In the genomic region with DNA sequence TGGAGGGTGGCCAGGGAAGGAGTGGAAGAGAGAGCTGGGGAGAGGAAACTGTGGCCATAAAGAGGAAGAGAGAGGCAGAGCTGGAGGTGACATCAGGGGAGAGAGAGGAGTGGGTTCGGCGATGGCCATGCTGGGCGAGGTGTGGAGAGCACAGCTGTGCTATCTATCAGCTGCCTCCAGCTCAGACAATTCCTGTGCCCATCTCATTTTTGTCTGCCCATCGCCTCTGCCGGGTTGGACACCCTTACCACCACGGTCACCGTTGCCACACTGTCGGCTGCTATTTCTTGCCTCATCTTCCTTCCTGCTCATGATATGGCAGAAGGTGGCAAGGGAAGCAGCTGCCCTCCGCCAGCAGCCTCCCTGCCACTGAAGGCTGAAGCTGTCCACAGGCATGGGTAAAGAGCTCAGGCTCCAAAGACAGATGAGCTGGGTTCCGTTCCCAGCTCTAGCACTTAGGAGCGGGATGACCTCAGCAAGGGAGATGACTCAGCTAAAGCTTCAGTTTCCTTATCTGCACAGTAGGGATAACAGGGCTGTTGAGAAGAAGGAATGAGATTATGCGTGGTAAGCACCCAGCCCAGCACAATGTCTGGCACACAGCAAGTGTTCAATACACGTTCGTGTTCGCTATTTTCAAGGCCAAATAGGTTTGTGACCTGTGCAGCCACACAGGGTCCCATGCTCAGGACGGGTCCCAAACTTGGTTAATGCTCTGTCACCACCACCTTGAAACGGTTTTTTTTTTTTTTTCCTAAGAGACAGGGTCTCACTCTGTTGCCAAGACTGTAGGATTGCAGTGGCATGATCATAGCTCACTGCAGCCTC, we compare ENCODE assay signal across 8 cellular contexts. TPM values are rescaled to one million over a fixed set of nuclear protein-coding genes. Genes with fewer than 3 reads are reported as not detected.
DNase-seq lines count a peak whose midpoint lies in the region; ATAC-seq and TF ChIP-seq lines count a peak whose summit lies in the region.

No MANE protein-coding gene starts in this region.

- no peaks in the 10 kb centered on the region for H3K9me3 Mint-ChIP-seq in naive B cell

- in situ Hi-C loops in brain microvascular endothelial cell (cut with HindIII; ENCODE audit: low pct_ligation_motif_present, low sequenced_read_pairs) = loop anchor here (25.0 kb wide), 1 partner anchor 241 kb away; the partner anchor contains the start of genes FRS3, PRICKLE4 and TOMM6

- H3K4me1 Mint-ChIP-seq in naive B cell = peaks cover 73 to 92% (median 78%) of the 10 kb centered on the region in 3 donors

- H3K27me3 ChIP-seq in brain microvascular endothelial cell (replicated peaks) = no peaks in the 10 kb centered on the region

- no peak overlapping the region for H3K4me3 ChIP-seq in brain microvascular endothelial cell (ENCODE audit: low read depth, low read length)

- no peaks in the 10 kb centered on the region for H3K36me3 ChIP-seq in brain microvascular endothelial cell (replicated peaks)

- H3K27me3 Mint-ChIP-seq in naive B cell = no peaks in the 10 kb centered on the region

- H3K4me3 Mint-ChIP-seq in naive B cell = peak overlapping the region; percentile 1 to 86 (median 62)

- no peak for ATAC-seq in naive B cell (ENCODE audit: low read depth in 2 of 2)
- no peak for ATAC-seq in HG03280 (IDR thresholded peaks at IDR 0.05; ENCODE audit: unreplicated experiment)

- peaks cover 5 to 6% of the 10 kb centered on the region in 2 donors for H3K36me3 Mint-ChIP-seq in naive B cell

- TF ChIP-seq CTCF in brain microvascular endothelial cell (IDR thresholded peaks at IDR 0.05; ENCODE audit: low read depth, low read length, missing control alignments) = no peak

- H3K27ac ChIP-seq in brain microvascular endothelial cell (peak overlapping the region; percentile 72), caudate nucleus (ENCODE audit: low read depth, low read length) (no peak overlapping the region)

- peak; percentile 92 for DNase-seq in Daoy (ENCODE audit: low read depth)
- DNase-seq in NCI-H226 = peak; percentile 92
- DNase-seq in brain microvascular endothelial cell = peak; percentile 89
- no peak for DNase-seq in naive B cell
- no peak for DNase-seq in caudate nucleus (lab: John Stamatoyannopoulos, UW)
- no peak for DNase-seq in activated gamma-delta T cell treated with Interleukin-2 at 50 U/mL for 16 hours
- no peak for DNase-seq in NCI-H2171 treated with DMSO at 0.1 percent for 48 hours (lab: John Stamatoyannopoulos, UW)

- peak overlapping the region; percentile 87 to 96 (median 90) for H3K27ac Mint-ChIP-seq in naive B cell

RNA-seq across cellular contexts. Expression of gene TAF8, which starts 21.9 kb away (rescaled TPM):
- 20.6 and 34.1 TPM in 2 replicates for total RNA-seq in Daoy (2014; rRNA removed; shearing (Covaris generic))
- polyA plus RNA-seq in naive B cell (ENCODE audit: low read depth in 6 of 6) = 10 to 100 TPM; 10.3 to 25.6 (median 18.6) TPM

Comparison
In these comparisons a context has a peak if more than half of its experiments do, and no peak if none do; other contexts are left out.
1. DNase-seq: peak in Daoy (single experiment), NCI-H226 (single experiment) and brain microvascular endothelial cell (single experiment); none in naive B cell (single experiment), caudate nucleus (0 of 61), activated gamma-delta T cell treated with Interleukin-2 at 50 U/mL for 16 hours (single experiment) and NCI-H2171 treated with DMSO at 0.1 percent for 48 hours (single experiment).